ENCODE assay signal across 8 cellular contexts in the genomic region with DNA sequence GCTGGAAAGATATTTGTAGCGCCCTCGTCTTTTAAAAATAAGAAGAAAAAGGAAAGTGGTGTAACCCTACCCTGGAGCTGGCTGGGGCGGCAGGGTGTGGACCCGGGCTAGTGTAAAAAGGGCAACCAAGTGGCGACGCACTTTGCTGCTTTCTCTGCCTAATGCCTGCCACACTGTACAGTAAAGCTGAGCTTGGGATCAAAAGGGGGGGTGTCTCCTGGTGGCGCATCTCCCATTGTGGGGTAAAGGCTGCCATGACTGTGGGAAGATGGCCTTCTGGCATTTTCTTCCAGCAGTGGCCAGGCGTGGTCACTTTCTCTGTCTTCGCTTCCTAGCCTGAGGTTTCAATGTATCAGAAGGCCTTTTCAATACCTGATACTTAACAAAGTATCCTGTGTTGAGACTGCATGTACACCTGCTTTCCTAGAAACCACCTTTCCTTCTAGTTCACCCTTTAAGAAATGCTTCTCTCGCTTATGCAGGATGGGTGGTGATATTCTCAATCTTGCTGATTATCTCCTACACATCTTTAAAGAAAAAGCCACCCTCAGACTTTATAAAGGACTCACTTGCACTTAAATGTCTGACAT. TPM values are rescaled to one million over a fixed set of nuclear protein-coding genes. Genes with fewer than 3 reads are reported as not detected.
A peak's percentile ranks its signal among the peaks of the same experiment; 100 is the strongest.
DNase-seq lines count a peak whose midpoint lies in the region; ATAC-seq and TF ChIP-seq lines count a peak whose summit lies in the region.

No MANE protein-coding gene starts in this region.

- peak; percentile 76 for DNase-seq in activated CD4-positive, alpha-beta T cell treated with anti-CD3 and anti-CD28 coated beads, Interleukin-2, amount 10 ng/mL, durations not matched to agents 24 days and 14 days
- no peak for DNase-seq in activated CD4-positive, alpha-beta T cell treated with anti-CD3 and anti-CD28 coated beads, Interleukin-2, amount 50 U/mL, for 48 hours
- DNase-seq in epithelial cell of proximal tubule (ENCODE audit: low read depth): no peak
- peak; percentile 66 to 79 for DNase-seq in aorta
- DNase-seq in GM10248 (ENCODE audit: extremely low spot score): no peak

- H3K4me3 ChIP-seq in SU-DHL-6 (ENCODE audit: insufficient read depth, low read length, poor library complexity, severe bottlenecking) (peak overlapping the region; percentile 81), epithelial cell of proximal tubule (ENCODE audit: low read depth, low read length) (peak overlapping the region; percentile 94), muscle layer of colon (ENCODE audit: low read depth in 1 of 2, low read length in 2 of 2) (peak overlapping the region; percentile 76 to 90), aorta (ENCODE audit: low read length in 2 of 2) (peak overlapping the region; percentile 86 to 99)

- H3K9ac ChIP-seq in SU-DHL-6 (ENCODE audit: low read length) (peak overlapping the region; percentile 71), muscle layer of colon (ENCODE audit: low read length) (peak overlapping the region; percentile 90)

- POLR2A ChIA-PET in GM10248 (lab: Yijun Ruan, JAX): interaction anchor here (0.9 kb wide), 1 partner anchor 12 kb away, joined by 6 read pairs; no protein-coding TSS in a partner anchor

- H3K9me3 ChIP-seq in SU-DHL-6 (ENCODE audit: insufficient read depth, low read length) (no peaks in the 10 kb centered on the region), muscle layer of colon (ENCODE audit: low read length) (no peaks in the 10 kb centered on the region), aorta (ENCODE audit: control insufficient read depth, low read length) (no peaks in the 10 kb centered on the region)

- WGBS in aorta, 2 donors: 0 to 1% methylated on average over 10 of the region's 10 CpGs

- H3K27me3 Mint-ChIP-seq in activated CD4-positive, alpha-beta T cell treated with anti-CD3 and anti-CD28 coated beads, Interleukin-2, amount 10 ng/mL, durations not matched to agents 24 days and 14 days: no peaks in the 10 kb centered on the region

- TF ChIP-seq CTCF in SU-DHL-6 (IDR thresholded peaks at IDR 0.05; ENCODE audit: insufficient read depth, low read length, poor library complexity, severe bottlenecking) (no peak), epithelial cell of proximal tubule (conservative IDR thresholded peaks at IDR 0.05; ENCODE audit: low read depth, low read length) (no peak), GM10248 (IDR thresholded peaks at IDR 0.05; ENCODE audit: control extremely low read depth, extremely low read depth, low read depth, missing control alignments) (no peak)

- H3K27ac ChIP-seq in SU-DHL-6 (ENCODE audit: low read depth, low read length) (peak overlapping the region; percentile 56), muscle layer of colon (ENCODE audit: low read depth, low read length) (peak overlapping the region; percentile 99), aorta (ENCODE audit: low read depth in 1 of 2, low read length in 2 of 2) (peak overlapping the region; percentile 91 to 92)

- intact Hi-C loops in activated CD4-positive, alpha-beta T cell treated with anti-CD3 and anti-CD28 coated beads, Interleukin-2, amount 10 ng/mL, durations not matched to agents 24 days and 14 days (cut with micrococcal nuclease): loop anchor here (2.0 kb wide), 2 partner anchors 73 to 241 kb away; partner anchors contain the start of gene EOGT
- intact Hi-C loops in aorta (cut with DNase I): loop anchor here in 1 of 2 donors (10.0 kb wide), 1 partner anchor 71 kb away; the partner anchor contains the start of gene EOGT

- no peaks in the 10 kb centered on the region for H3K9me2 ChIP-seq in SU-DHL-6 (replicated peaks; ENCODE audit: insufficient read depth, low read length)

- H3K4me1 Mint-ChIP-seq in activated CD4-positive, alpha-beta T cell treated with anti-CD3 and anti-CD28 coated beads, Interleukin-2, amount 10 ng/mL, durations not matched to agents 24 days and 14 days: peaks cover 56% of the 10 kb centered on the region

- peaks cover 43% of the 10 kb centered on the region for H3K79me2 ChIP-seq in SU-DHL-6 (ENCODE audit: insufficient read depth, low read length)

- H3F3A ChIP-seq in SU-DHL-6 (ENCODE audit: insufficient read depth): peaks cover 39% of the 10 kb centered on the region

- peaks cover 52% of the 10 kb centered on the region for H3K4me1 ChIP-seq in muscle layer of colon (ENCODE audit: insufficient read depth, low read length)
- peaks cover 6 to 7% of the 10 kb centered on the region in 2 donors for H3K4me1 ChIP-seq in aorta (ENCODE audit: control insufficient read depth in 1 of 2, insufficient read depth in 2 of 2, low read length in 2 of 2)

- H3K27me3 ChIP-seq in SU-DHL-6 (ENCODE audit: low read length) (no peaks in the 10 kb centered on the region), muscle layer of colon (ENCODE audit: control insufficient read depth in 1 of 2, insufficient read depth in 2 of 2, low read length in 2 of 2) (no peaks in the 10 kb centered on the region), aorta (ENCODE audit: control insufficient read depth in 1 of 2, insufficient read depth in 2 of 2, low read length in 1 of 2) (no peaks in the 10 kb centered on the region)

- ATAC-seq in aorta (ENCODE audit: low FRiP score) (peak; percentile 60), HG03196 (IDR thresholded peaks at IDR 0.05; ENCODE audit: unreplicated experiment) (no peak)

- no peaks in the 10 kb centered on the region for H4K20me1 ChIP-seq in SU-DHL-6 (ENCODE audit: low read depth, low read length)

- no peaks in the 10 kb centered on the region for H3K36me3 ChIP-seq in SU-DHL-6 (ENCODE audit: low read length)
- no peaks in the 10 kb centered on the region for H3K36me3 ChIP-seq in muscle layer of colon (ENCODE audit: insufficient read depth, low read length)
- H3K36me3 ChIP-seq in aorta (ENCODE audit: control insufficient read depth in 1 of 2, insufficient read depth in 2 of 2, low read length in 1 of 2): no peaks in the 10 kb centered on the region

- CTCF ChIA-PET in GM10248 (lab: Yijun Ruan, JAX): interaction anchor here (1.1 to 1.9 kb wide), 5 partner anchors 32 to 220 kb away, joined by 3 to 5 read pairs (median 4); no protein-coding TSS in a partner anchor

- H3K4me2 ChIP-seq in SU-DHL-6 (ENCODE audit: low read depth, low read length, poor library complexity, severe bottlenecking): peak overlapping the region; percentile 80

- H3K36me3 Mint-ChIP-seq in activated CD4-positive, alpha-beta T cell treated with anti-CD3 and anti-CD28 coated beads, Interleukin-2, amount 10 ng/mL, durations not matched to agents 24 days and 14 days (ENCODE audit: low read depth): peaks cover 36% of the 10 kb centered on the region

- H3K4me3 Mint-ChIP-seq in activated CD4-positive, alpha-beta T cell treated with anti-CD3 and anti-CD28 coated beads, Interleukin-2, amount 10 ng/mL, durations not matched to agents 24 days and 14 days: peak overlapping the region; percentile 96

- peak overlapping the region; percentile 43 for H2AFZ ChIP-seq in SU-DHL-6 (ENCODE audit: low read depth, low read length, severe bottlenecking)

- H3K27ac Mint-ChIP-seq in activated CD4-positive, alpha-beta T cell treated with anti-CD3 and anti-CD28 coated beads, Interleukin-2, amount 10 ng/mL, durations not matched to agents 24 days and 14 days: peak overlapping the region; percentile 95

- H3K9me3 Mint-ChIP-seq in activated CD4-positive, alpha-beta T cell treated with anti-CD3 and anti-CD28 coated beads, Interleukin-2, amount 10 ng/mL, durations not matched to agents 24 days and 14 days: no peaks in the 10 kb centered on the region

RNA-seq across cellular contexts. Expression of gene ARL6IP5, which starts 0.9 kb away (rescaled TPM):
- total RNA-seq in activated CD4-positive, alpha-beta T cell treated with anti-CD3 and anti-CD28 coated beads, Interleukin-2, amount 10 ng/mL, durations not matched to agents 24 days and 14 days: 118 and 122 TPM in 2 replicates
- total RNA-seq in epithelial cell of proximal tubule (80.7 and 114 TPM in 2 replicates), aorta (100 to 1,000 TPM; 129 to 205 TPM)
- polyA plus RNA-seq in aorta: 100 to 1,000 TPM; 160 to 195 TPM

RNA-seq across cellular contexts. Expression of gene UBA3, which starts 5.5 kb away (rescaled TPM):
- 95.3 and 103 TPM in 2 replicates for total RNA-seq in activated CD4-positive, alpha-beta T cell treated with anti-CD3 and anti-CD28 coated beads, Interleukin-2, amount 10 ng/mL, durations not matched to agents 24 days and 14 days
- 65.1 and 69.1 TPM in 2 replicates for total RNA-seq in epithelial cell of proximal tubule
- 10 to 100 TPM; 38.0 to 59.7 TPM for total RNA-seq in aorta
- polyA plus RNA-seq in aorta: 10 to 100 TPM; 32.2 to 38.3 TPM

RNA-seq across cellular contexts. Expression of gene TMF1, which starts 33.5 kb away (rescaled TPM):
- total RNA-seq in activated CD4-positive, alpha-beta T cell treated with anti-CD3 and anti-CD28 coated beads, Interleukin-2, amount 10 ng/mL, durations not matched to agents 24 days and 14 days: 35.9 and 39.0 TPM in 2 replicates
- total RNA-seq in epithelial cell of proximal tubule: 13.2 and 15.6 TPM in 2 replicates
- 10 to 100 TPM; 45.6 to 52.8 TPM for total RNA-seq in aorta
- 10 to 100 TPM in 1 of 2 donors, 1 to 10 TPM in 1; 7.4 to 14.8 TPM for polyA plus RNA-seq in aorta

RNA-seq across cellular contexts. Expression of gene LMOD3, which starts 36.8 kb away (rescaled TPM):
- not detected in 2 replicates for total RNA-seq in activated CD4-positive, alpha-beta T cell treated with anti-CD3 and anti-CD28 coated beads, Interleukin-2, amount 10 ng/mL, durations not matched to agents 24 days and 14 days
- total RNA-seq in epithelial cell of proximal tubule (not detected in 2 replicates), aorta (under 1 TPM in 1 of 2 donors, not detected in 1; 0.12 TPM)
- not detected for polyA plus RNA-seq in aorta

Comparison
In these comparisons a context has a peak if more than half of its experiments do, and no peak if none do; other contexts are left out.
1. DNase-seq: peak in activated CD4-positive, alpha-beta T cell treated with anti-CD3 and anti-CD28 coated beads, Interleukin-2, amount 10 ng/mL, durations not matched to agents 24 days and 14 days (single experiment) and aorta (2 of 2); none in activated CD4-positive, alpha-beta T cell treated with anti-CD3 and anti-CD28 coated beads, Interleukin-2, amount 50 U/mL, for 48 hours (0 of 2), epithelial cell of proximal tubule (single experiment) and GM10248 (single experiment).
2. Peak in every context shown above with its lines, with median percentiles within 50 percentile points of each other: H3K27ac ChIP-seq and H3K4me3 ChIP-seq.